Comparison of ENCODE assay signal across 2 cellular contexts in the genomic region with DNA sequence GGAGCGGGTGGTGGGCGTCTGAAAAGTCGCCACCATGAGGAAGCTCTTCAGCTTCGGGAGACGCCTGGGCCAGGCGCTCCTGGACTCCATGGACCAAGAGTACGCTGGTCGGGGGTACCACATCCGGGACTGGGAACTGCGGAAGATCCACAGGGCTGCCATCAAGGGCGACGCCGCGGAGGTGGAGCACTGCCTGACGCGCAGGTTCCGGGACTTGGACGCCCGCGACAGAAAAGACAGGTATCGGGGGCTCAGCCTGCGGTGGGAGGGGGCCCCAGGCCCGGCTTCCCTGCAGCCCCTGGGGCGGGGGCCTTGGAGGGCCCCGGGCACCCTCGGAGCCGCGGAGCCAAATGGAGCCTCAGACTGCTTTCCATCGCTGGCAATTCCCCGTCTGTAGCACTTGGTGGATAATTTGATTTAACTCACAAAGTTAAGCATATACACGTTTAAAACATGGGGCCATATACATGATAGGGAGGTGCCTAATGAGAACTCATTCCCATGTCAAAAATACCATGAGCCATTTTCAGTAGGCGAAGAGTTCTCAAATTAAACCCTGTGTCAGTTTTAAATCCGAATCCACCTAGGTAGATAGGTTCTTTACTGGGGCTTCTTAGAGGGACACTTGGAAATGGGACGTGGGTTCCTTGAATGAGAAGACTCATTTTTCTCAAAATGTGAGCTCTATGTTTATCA.
TF ChIP-seq lines count a peak whose summit lies in the region.

No MANE protein-coding gene starts in this region.

TF ChIP-seq in GM23338, 12 proteins besides CTCF, POLR2A, EP300 and RAD21:
- TF ChIP-seq EZH2 (IDR thresholded peaks at IDR 0.05; ENCODE audit: low read depth, unreplicated experiment): peak; percentile 49

TF ChIP-seq in GM12878, 131 proteins besides CTCF, POLR2A, EP300 and RAD21:
- peak; percentile 43 for TF ChIP-seq SUZ12 (IDR thresholded peaks at IDR 0.05; ENCODE audit: unreplicated experiment)
TF ChIP-seq in GM12878: peak in this region for 1; not testable (repeated sequence) for 130.
